17 cellular contexts compared by ENCODE assay signal in genomic region chr2:181619511-181619910, GRCh38. TPM values are rescaled to one million over a fixed set of nuclear protein-coding genes. Genes with fewer than 3 reads are reported as not detected.
A peak's percentile ranks its signal among the peaks of the same experiment; 100 is the strongest.
DNase-seq lines count a peak whose midpoint lies in the region; ATAC-seq and TF ChIP-seq lines count a peak whose summit lies in the region.
"Had no signal": no experiment of that assay in that cellular context is flagged by ENCODE, and none has a peak within 500 bp of the region (broad histone marks: within the 10 kb centered on the region; RNA-seq: fewer than 3 reads in every experiment).

No MANE protein-coding gene starts in this region.

- peaks cover 8% of the 10 kb centered on the region for H3K4me1 Mint-ChIP-seq in type B pancreatic cell (ENCODE audit: unreplicated experiment)
- H3K4me1 Mint-ChIP-seq: B cell had no signal

- peak; percentile 42 for DNase-seq in HT-29 (ENCODE audit: low spot score)
- DNase-seq in hepatocyte (ENCODE audit: low spot score): no peak
- no peak for DNase-seq in type B pancreatic cell (ENCODE audit: extremely low spot score, unreplicated experiment)
- no peak for DNase-seq in germinal center (ENCODE audit: low spot score)
- DNase-seq: AML-193; Caco-2; Calu3; CD4-positive, alpha-beta T cell; CD8-positive, alpha-beta T cell; DMS79 treated with DMSO at 0.1 percent for 48 hours; GF-D8 had no signal

- H3K9me3 ChIP-seq in hepatocyte (ENCODE audit: low read depth): no peaks in the 10 kb centered on the region
- H3K9me3 ChIP-seq: A549; BLaER1 treated with 17β-estradiol and CSF1 and Interleukin-3, amounts not matched to agents 10 nM and 100 nM; Caco-2 had no signal

- no peak for ATAC-seq in GM21526 (IDR thresholded peaks at IDR 0.05; ENCODE audit: low FRiP score, unreplicated experiment)
- ATAC-seq: A549; CD8-positive, alpha-beta T cell had no signal

- no peaks in the 10 kb centered on the region for H3K9me2 ChIP-seq in hepatocyte (replicated peaks; ENCODE audit: insufficient read depth)

- peak overlapping the region; percentile 61 for H3K27ac ChIP-seq in hepatocyte
- H3K27ac ChIP-seq: 22Rv1; A549; BLaER1 treated with 17β-estradiol and CSF1 and Interleukin-3, amounts not matched to agents 10 nM and 100 nM; C4-2B had no signal

- H3K4me1 ChIP-seq in hepatocyte (ENCODE audit: insufficient read depth): peaks cover 7% of the 10 kb centered on the region
- H3K4me1 ChIP-seq: A549; BLaER1 treated with 17β-estradiol and CSF1 and Interleukin-3, amounts not matched to agents 10 nM and 100 nM; Caco-2 had no signal

- no peaks in the 10 kb centered on the region for H3K36me3 ChIP-seq in hepatocyte (replicated peaks; ENCODE audit: insufficient read depth, low read depth)
- H3K36me3 ChIP-seq: BLaER1 treated with 17β-estradiol and CSF1 and Interleukin-3, amounts not matched to agents 10 nM and 100 nM had no signal

- H3K79me2 ChIP-seq in hepatocyte: no peaks in the 10 kb centered on the region

- no peak for TF ChIP-seq CTCF in hepatocyte (IDR thresholded peaks at IDR 0.05; ENCODE audit: poor library complexity)
- TF ChIP-seq CTCF in type B pancreatic cell (conservative IDR thresholded peaks at IDR 0.05): no peak

- H4K20me1 ChIP-seq in hepatocyte (ENCODE audit: insufficient read depth, poor library complexity, severe bottlenecking): no peaks in the 10 kb centered on the region
- H4K20me1 ChIP-seq: BLaER1 treated with 17β-estradiol and CSF1 and Interleukin-3, amounts not matched to agents 10 nM and 100 nM had no signal

- H3K27me3 ChIP-seq in hepatocyte: no peaks in the 10 kb centered on the region
- H3K27me3 ChIP-seq: BLaER1 treated with 17β-estradiol and CSF1 and Interleukin-3, amounts not matched to agents 10 nM and 100 nM had no signal

- H3K4me3 ChIP-seq in hepatocyte: no peak overlapping the region
- H3K4me3 ChIP-seq: A549; BLaER1 treated with 17β-estradiol and CSF1 and Interleukin-3, amounts not matched to agents 10 nM and 100 nM had no signal

- H3K27me3 Mint-ChIP-seq in type B pancreatic cell: peaks cover under 1% of the 10 kb centered on the region

- H3K4me3 Mint-ChIP-seq in type B pancreatic cell: no peak overlapping the region
- H3K4me3 Mint-ChIP-seq: B cell; CD4-positive, alpha-beta T cell; CD8-positive, alpha-beta T cell had no signal

- H3K36me3 Mint-ChIP-seq in type B pancreatic cell: no peaks in the 10 kb centered on the region
- H3K36me3 Mint-ChIP-seq: CD8-positive, alpha-beta T cell had no signal

- H2AFZ ChIP-seq in hepatocyte: no peak overlapping the region

- no peaks in the 10 kb centered on the region for H3K9me3 Mint-ChIP-seq in type B pancreatic cell
- H3K9me3 Mint-ChIP-seq: CD4-positive, alpha-beta T cell; CD8-positive, alpha-beta T cell had no signal

- peak overlapping the region; percentile 4 for H3K27ac Mint-ChIP-seq in type B pancreatic cell
- H3K27ac Mint-ChIP-seq: B cell; CD4-positive, alpha-beta T cell; CD8-positive, alpha-beta T cell had no signal

- peak overlapping the region; percentile 5 for H3K4me2 ChIP-seq in hepatocyte
- H3K4me2 ChIP-seq: A549; BLaER1 treated with 17β-estradiol and CSF1 and Interleukin-3, amounts not matched to agents 10 nM and 100 nM had no signal

- whole genome bisulfite sequencing in hepatocyte (ENCODE audit: low lambda C conversion rate, missing lambda C conversion rate): 35% methylated on average over 2 of the region's 2 CpGs

RNA-seq across cellular contexts. Expression of gene CERKL, which starts 37.4 kb away (rescaled TPM):
- total RNA-seq in HT-29 (2014; rRNA removed; shearing (Covaris generic)): 0.20 and 0.83 TPM in 2 replicates
- 1.1 and 2.3 TPM in 2 replicates for total RNA-seq in hepatocyte
- polyA plus RNA-seq in hepatocyte: 1.9 and 2.0 TPM in 2 replicates
- 2.9 and 4.3 TPM in 2 replicates for total RNA-seq in type B pancreatic cell (ENCODE audit: low replicate concordance)
- total RNA-seq: B cell; Caco-2; CD4-positive, alpha-beta T cell; CD8-positive, alpha-beta T cell had no signal
